Comparison of ENCODE assay signal across 8 cellular contexts in the genomic region with DNA sequence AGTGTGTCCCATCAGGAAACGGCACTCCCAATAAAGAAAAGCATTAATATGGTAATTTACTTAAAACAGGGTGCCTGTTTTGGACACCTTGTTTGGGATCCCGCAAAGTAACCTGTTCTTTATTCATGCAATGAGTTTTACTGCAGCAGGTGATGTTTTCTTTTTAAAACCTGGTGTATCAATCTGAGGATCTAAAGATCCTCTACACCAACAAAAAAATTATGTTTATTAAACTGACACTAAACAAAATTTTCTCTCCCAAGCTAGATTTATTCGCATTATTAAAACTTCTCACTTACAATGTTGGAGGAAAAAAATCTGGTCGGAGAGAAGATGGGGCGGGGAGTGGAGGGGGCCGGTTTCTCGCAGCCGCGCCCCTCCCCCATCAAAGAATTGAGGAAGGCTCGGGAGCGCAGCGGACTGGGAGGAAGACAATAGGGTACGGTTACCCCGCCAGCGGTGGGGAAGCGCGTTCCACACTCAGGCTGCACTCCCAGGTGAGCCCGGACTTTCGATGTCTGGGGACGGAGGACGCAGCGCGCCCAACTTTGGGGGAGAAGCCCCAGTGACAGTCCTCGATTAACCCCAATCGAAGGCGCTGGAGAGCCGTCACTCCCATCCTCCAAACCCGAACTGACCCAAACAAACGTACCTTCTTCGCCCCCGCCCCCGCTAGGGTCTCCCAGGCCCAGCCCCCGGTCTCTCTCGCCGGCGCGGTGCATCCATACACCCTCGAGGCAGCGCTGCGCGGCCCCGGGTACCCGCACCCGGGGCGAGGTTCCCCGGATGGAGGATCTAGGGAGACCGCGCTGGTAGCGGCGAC. TPM values are rescaled to one million over a fixed set of nuclear protein-coding genes. Genes with fewer than 3 reads are reported as not detected.
DNase-seq lines count a peak whose midpoint lies in the region; ATAC-seq and TF ChIP-seq lines count a peak whose summit lies in the region.

No MANE protein-coding gene starts in this region.

- H3K36me3 ChIP-seq in RWPE2 (ENCODE audit: low read depth) = peaks cover 31% of the 10 kb centered on the region
- H3K36me3 ChIP-seq in left ventricle myocardium inferior = no peaks in the 10 kb centered on the region
- H3K36me3 ChIP-seq in sigmoid colon = no peaks in the 10 kb centered on the region

- H3K4me3 ChIP-seq in RWPE2 (ENCODE audit: severe bottlenecking) (peak overlapping the region; percentile 76), left ventricle myocardium inferior (peak overlapping the region; percentile 71), sigmoid colon (peak overlapping the region in 3 of 4 donors; percentile 44 to 61 (median 52))

- H3K9me3 ChIP-seq in RWPE2 (ENCODE audit: severe bottlenecking) (no peaks in the 10 kb centered on the region), left ventricle myocardium inferior (replicated peaks) (no peaks in the 10 kb centered on the region), sigmoid colon (no peaks in the 10 kb centered on the region)

- H3K27me3 ChIP-seq in RWPE2 (ENCODE audit: insufficient read depth, poor library complexity, severe bottlenecking) = no peaks in the 10 kb centered on the region
- H3K27me3 ChIP-seq in left ventricle myocardium inferior (ENCODE audit: low read depth) = peaks cover 98% of the 10 kb centered on the region
- peaks cover 24 to 72% (median 28%) of the 10 kb centered on the region in 3 donors for H3K27me3 ChIP-seq in sigmoid colon

- H3K4me1 ChIP-seq in RWPE2 (ENCODE audit: insufficient read depth, poor library complexity, severe bottlenecking) = peaks cover 13% of the 10 kb centered on the region
- peaks cover 26% of the 10 kb centered on the region for H3K4me1 ChIP-seq in left ventricle myocardium inferior
- H3K4me1 ChIP-seq in sigmoid colon = peaks cover 0 to 27% (median 23%) of the 10 kb centered on the region in 4 donors

- H3K27ac ChIP-seq in RWPE2 (ENCODE audit: poor library complexity, severe bottlenecking) (peak overlapping the region; percentile 69), left ventricle myocardium inferior (replicated peaks) (no peak overlapping the region), sigmoid colon (no peak overlapping the region)

- intact Hi-C loops in left ventricle myocardium inferior (cut with micrococcal nuclease) = loop anchor here (10.0 kb wide), 1 partner anchor 528 kb away; no protein-coding TSS in a partner anchor
- intact Hi-C loops in sigmoid colon (cut with DNase I) = no loop called here

- WGBS in sigmoid colon, 2 donors = 1 to 3% methylated on average over 50 of the region's 50 CpGs

- DNase-seq in NCI-H1417 (lab: John Stamatoyannopoulos, UW) = peak; percentile 42 to 87 (median 84)
- no peak for DNase-seq in NCI-H1417 treated with DMSO at 0.1 percent for 48 hours (lab: John Stamatoyannopoulos, UW)
- no peak for DNase-seq in RWPE2 (ENCODE audit: low spot score)
- no peak for DNase-seq in left ventricle myocardium inferior
- DNase-seq in sigmoid colon = no peak
- DNase-seq in C1 segment of cervical spinal cord (lab: John Stamatoyannopoulos, UW) = no peak

- TF ChIP-seq POLR2A in sigmoid colon (IDR thresholded peaks at IDR 0.05) = no peak

- ATAC-seq in RWPE2 (ENCODE audit: low read depth) (peak; percentile 9; the same call in 1 of the 3 replicates), GM19463 (IDR thresholded peaks at IDR 0.05; ENCODE audit: unreplicated experiment) (no peak), HG02588 (IDR thresholded peaks at IDR 0.05; ENCODE audit: unreplicated experiment) (no peak)

- TF ChIP-seq EP300 in sigmoid colon (IDR thresholded peaks at IDR 0.05) = no peak

- TF ChIP-seq CTCF in RWPE2 (IDR thresholded peaks at IDR 0.05; ENCODE audit: poor library complexity, severe bottlenecking) = no peak
- TF ChIP-seq CTCF in left ventricle myocardium inferior (IDR thresholded peaks at IDR 0.05; ENCODE audit: borderline replicate concordance) = no peak
- no peak for TF ChIP-seq CTCF in sigmoid colon (IDR thresholded peaks at IDR 0.05)

RNA-seq across cellular contexts. Expression of a gene that starts 1.3 kb away (rescaled TPM):
- total RNA-seq in left ventricle myocardium inferior = 0.71 TPM
- 10 to 100 TPM in 1 of 4 donors, 1 to 10 TPM in 3; 1.2 to 13.2 (median 3.9) TPM for total RNA-seq in sigmoid colon
- 1,000 to 10,000 TPM in 1 of 3 donors, 100 to 1,000 TPM in 2; 850 to 1,379 (median 865) TPM for polyA plus RNA-seq in sigmoid colon

RNA-seq across cellular contexts. Expression of a gene that starts 54.8 kb away (rescaled TPM):
- total RNA-seq in left ventricle myocardium inferior = 35.8 TPM
- 10 to 100 TPM; 11.1 to 22.7 (median 17.3) TPM for total RNA-seq in sigmoid colon
- polyA plus RNA-seq in sigmoid colon = 10 to 100 TPM; 35.5 to 52.0 (median 37.8) TPM

Comparison
In these comparisons a context has a peak if more than half of its experiments do, and no peak if none do; other contexts are left out.
1. DNase-seq: peak in NCI-H1417 (3 of 3); none in NCI-H1417 treated with DMSO at 0.1 percent for 48 hours (single experiment), RWPE2 (single experiment), left ventricle myocardium inferior (single experiment), sigmoid colon (single experiment) and C1 segment of cervical spinal cord (0 of 14).
2. Peak in every context shown above with its lines, with median percentiles within 50 percentile points of each other: H3K4me3 ChIP-seq.